2 cellular contexts compared by ENCODE assay signal in genomic region chr5:53030828-53031425, GRCh38.
TF ChIP-seq lines count a peak whose summit lies in the region.

No MANE protein-coding gene starts in this region.

TF ChIP-seq in A549, 52 proteins besides CTCF, POLR2A, EP300 and RAD21 (continued from another document):
- TF ChIP-seq MAFK (IDR thresholded peaks at IDR 0.05; ENCODE audit: partially characterized antibody) (no peak), ZFP36 (IDR thresholded peaks at IDR 0.05; ENCODE audit: borderline replicate concordance, partially characterized antibody) (no peak), CBX2 (IDR thresholded peaks at IDR 0.05; ENCODE audit: borderline replicate concordance, low read depth) (no peak), HEYL (CRISPR knock-in tag; IDR thresholded peaks at IDR 0.05) (no peak), GATA3 (IDR thresholded peaks at IDR 0.05; ENCODE audit: borderline replicate concordance) (no peak)
TF ChIP-seq in A549: peak in this region for 0.

TF ChIP-seq in HEK293, 187 proteins besides CTCF, POLR2A, EP300 and RAD21 (continued from another document):
- TF ChIP-seq BCL11A (tag by site-specific recombination; IDR thresholded peaks at IDR 0.05; ENCODE audit: low read depth) (no peak), ZNF223 (tag by site-specific recombination; IDR thresholded peaks at IDR 0.05) (no peak), SP7 (tag by site-specific recombination; IDR thresholded peaks at IDR 0.05) (peak; percentile 66), GLI4 (tag by site-specific recombination; IDR thresholded peaks at IDR 0.05) (no peak), OSR2 (tag by site-specific recombination; IDR thresholded peaks at IDR 0.05) (peak; percentile 23; the same call in 1 of the 2 replicates), INSM2 (tag by site-specific recombination; IDR thresholded peaks at IDR 0.05) (no peak), ZNF843 (tag by site-specific recombination; IDR thresholded peaks at IDR 0.05) (peak; percentile 26; the same call in 1 of the 2 replicates)
- TF ChIP-seq, protein P1, sequence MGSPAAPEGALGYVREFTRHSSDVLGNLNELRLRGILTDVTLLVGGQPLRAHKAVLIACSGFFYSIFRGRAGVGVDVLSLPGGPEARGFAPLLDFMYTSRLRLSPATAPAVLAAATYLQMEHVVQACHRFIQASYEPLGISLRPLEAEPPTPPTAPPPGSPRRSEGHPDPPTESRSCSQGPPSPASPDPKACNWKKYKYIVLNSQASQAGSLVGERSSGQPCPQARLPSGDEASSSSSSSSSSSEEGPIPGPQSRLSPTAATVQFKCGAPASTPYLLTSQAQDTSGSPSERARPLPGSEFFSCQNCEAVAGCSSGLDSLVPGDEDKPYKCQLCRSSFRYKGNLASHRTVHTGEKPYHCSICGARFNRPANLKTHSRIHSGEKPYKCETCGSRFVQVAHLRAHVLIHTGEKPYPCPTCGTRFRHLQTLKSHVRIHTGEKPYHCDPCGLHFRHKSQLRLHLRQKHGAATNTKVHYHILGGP (tag by site-specific recombination; IDR thresholded peaks at IDR 0.05) = 0 out of 2 replicates have a peak, but pooled peaks have one; percentile 3
- TF ChIP-seq, protein P2, sequence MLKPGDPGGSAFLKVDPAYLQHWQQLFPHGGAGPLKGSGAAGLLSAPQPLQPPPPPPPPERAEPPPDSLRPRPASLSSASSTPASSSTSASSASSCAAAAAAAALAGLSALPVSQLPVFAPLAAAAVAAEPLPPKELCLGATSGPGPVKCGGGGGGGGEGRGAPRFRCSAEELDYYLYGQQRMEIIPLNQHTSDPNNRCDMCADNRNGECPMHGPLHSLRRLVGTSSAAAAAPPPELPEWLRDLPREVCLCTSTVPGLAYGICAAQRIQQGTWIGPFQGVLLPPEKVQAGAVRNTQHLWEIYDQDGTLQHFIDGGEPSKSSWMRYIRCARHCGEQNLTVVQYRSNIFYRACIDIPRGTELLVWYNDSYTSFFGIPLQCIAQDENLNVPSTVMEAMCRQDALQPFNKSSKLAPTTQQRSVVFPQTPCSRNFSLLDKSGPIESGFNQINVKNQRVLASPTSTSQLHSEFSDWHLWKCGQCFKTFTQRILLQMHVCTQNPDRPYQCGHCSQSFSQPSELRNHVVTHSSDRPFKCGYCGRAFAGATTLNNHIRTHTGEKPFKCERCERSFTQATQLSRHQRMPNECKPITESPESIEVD (tag by site-specific recombination; IDR thresholded peaks at IDR 0.05) = 0 out of 2 replicates have a peak, but pooled peaks have one; percentile 24
TF ChIP-seq in HEK293: peak in this region for 7.
